ENCODE assay signal across 21 cellular contexts in the genomic region with DNA sequence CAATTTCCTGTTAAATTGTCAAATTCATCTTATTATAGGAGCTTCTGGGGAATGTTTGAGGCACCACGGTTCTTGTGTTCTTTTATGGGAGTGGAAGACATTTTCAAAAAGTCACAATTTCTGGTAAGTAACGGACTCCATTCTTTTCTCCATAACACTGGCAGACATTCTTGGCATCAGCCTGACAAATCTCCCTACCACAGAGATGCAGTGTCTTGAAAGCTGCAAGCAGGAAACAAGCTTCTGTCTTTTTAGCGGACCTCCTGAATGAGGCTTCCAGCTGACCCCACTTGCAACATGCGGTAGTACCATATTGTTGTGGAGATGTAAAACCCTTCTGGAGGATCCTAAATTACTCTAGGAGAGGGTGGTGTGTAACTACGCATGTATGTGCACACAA.
"Had no signal": no experiment of that assay in that cellular context is flagged by ENCODE, and none has a peak within 500 bp of the region (broad histone marks: within the 10 kb centered on the region; RNA-seq: fewer than 3 reads in every experiment).

No MANE protein-coding gene starts in this region.

- H3K4me1 ChIP-seq: prostate gland had no signal

- H3K27ac Mint-ChIP-seq: activated CD4-positive, alpha-beta T cell treated with anti-CD3 and anti-CD28 coated beads for 36 hours; activated naive CD8-positive, alpha-beta T cell; endodermal cell; immature natural killer cell; T-helper 2 cell treated with Interferon-gamma antibody and Interleukin-4, amounts not matched to agents 5 μg/mL and 100 μg/mL, for 36 hours; WTC11 had no signal

- ATAC-seq: activated CD4-positive, alpha-beta T cell treated with anti-CD3 and anti-CD28 coated beads for 36 hours; body of pancreas; heart right ventricle; left ventricle myocardium superior; mucosa of descending colon; stimulated activated naive CD8-positive, alpha-beta T cell treated with anti-CD3 and anti-CD28 coated beads, Interleukin-15, Interleukin-2, amounts not matched to agents 100 U/mL and 50 U/mL, for 24 hours; WTC11 had no signal

- H3K4me3 Mint-ChIP-seq: activated CD4-positive, alpha-beta T cell treated with anti-CD3 and anti-CD28 coated beads for 36 hours; activated naive CD8-positive, alpha-beta T cell; endodermal cell; immature natural killer cell; naive B cell; T-helper 2 cell treated with Interferon-gamma antibody and Interleukin-4, amounts not matched to agents 5 μg/mL and 100 μg/mL, for 36 hours; WTC11 had no signal

- H3K36me3 Mint-ChIP-seq: immature natural killer cell, naive B cell, WTC11 had no signal

- H3K9me3 Mint-ChIP-seq: immature natural killer cell; naive B cell; T-helper 2 cell treated with Interferon-gamma antibody and Interleukin-4, amounts not matched to agents 5 μg/mL and 100 μg/mL, for 36 hours had no signal

- H3K4me1 Mint-ChIP-seq: activated CD4-positive, alpha-beta T cell treated with anti-CD3 and anti-CD28 coated beads for 36 hours had no signal

- H3K4me3 ChIP-seq: body of pancreas, heart right ventricle, mucosa of descending colon, prostate gland, right atrium auricular region, tibial nerve, uterus had no signal

- FAIRE-seq: colon had no signal

- H3K27me3 ChIP-seq: body of pancreas, heart right ventricle, right atrium auricular region, tibial nerve, uterus had no signal

- H3K9me3 ChIP-seq: body of pancreas, heart right ventricle, mucosa of descending colon, prostate gland, right atrium auricular region, tibial nerve, uterus had no signal

- H3K36me3 ChIP-seq: heart right ventricle, prostate gland, right atrium auricular region, tibial nerve, uterus had no signal

- H3K27me3 Mint-ChIP-seq: activated naive CD8-positive, alpha-beta T cell had no signal

- H3K27ac ChIP-seq: body of pancreas, heart right ventricle, prostate gland, right atrium auricular region had no signal

- DNase-seq: activated CD4-positive, alpha-beta T cell treated with anti-CD3 and anti-CD28 coated beads for 36 hours; activated CD4-positive, alpha-beta T cell treated with anti-CD3 and anti-CD28 coated beads, Interleukin-2, amount 50 U/mL, for 48 hours; amygdala; body of pancreas; endodermal cell; heart right ventricle; immature natural killer cell; left ventricle myocardium superior; mucosa of descending colon; naive B cell; occipital lobe; stimulated activated naive CD8-positive, alpha-beta T cell treated with anti-CD3 and anti-CD28 coated beads, Interleukin-15, Interleukin-2, amounts not matched to agents 100 U/mL and 50 U/mL, for 24 hours; SW 1271; uterus had no signal
